8 cellular contexts compared by ENCODE assay signal in the genomic region with DNA sequence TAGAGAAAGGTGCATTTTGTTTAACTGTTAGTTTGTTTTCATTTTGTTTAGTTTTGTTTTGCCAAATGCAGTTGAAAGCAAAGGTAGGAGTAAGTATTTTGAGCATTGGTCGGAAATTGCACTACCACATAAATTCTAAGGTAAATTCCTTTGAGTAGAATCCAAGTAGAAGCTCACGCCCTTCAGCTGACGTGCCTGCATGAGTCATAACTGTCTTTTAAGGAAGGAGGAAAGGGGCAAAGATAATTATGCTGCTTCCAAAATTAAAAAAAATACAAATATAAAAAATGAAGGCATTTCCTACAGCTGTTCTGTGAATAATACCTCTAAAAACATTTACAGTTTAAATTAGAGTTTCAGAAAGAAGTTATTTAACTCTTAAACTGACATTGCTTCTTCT.
A peak's percentile ranks its signal among the peaks of the same experiment; 100 is the strongest.
DNase-seq lines count a peak whose midpoint lies in the region; FAIRE-seq and TF ChIP-seq lines count a peak whose summit lies in the region.

No MANE protein-coding gene starts in this region.

- WGBS in neuronal stem cell (ENCODE audit: extremely low coverage in 2 of 2, insufficient read length in 2 of 2, insufficient replicate concordance in 1 of 2), 2 donors, result no CpG with 5 or more reads among the region's 3 CpGs

- H3K36me3 ChIP-seq in keratinocyte (ENCODE audit: control insufficient read depth in 2 of 2, extremely low read depth in 1 of 2, insufficient read depth in 2 of 2, low read length in 2 of 2), result no peaks in the 10 kb centered on the region
- no peaks in the 10 kb centered on the region for H3K36me3 ChIP-seq in OCI-LY7 (ENCODE audit: insufficient read depth, low read length)
- H3K36me3 ChIP-seq in neuronal stem cell (replicated peaks in 1 of 2; ENCODE audit: control insufficient read depth in 2 of 2, insufficient read depth in 2 of 2, low read length in 2 of 2), result no peaks in the 10 kb centered on the region

- DNase-seq in KBM-7 (peak; percentile 31), keratinocyte (ENCODE audit: low read depth, low spot score) (no peak), inferior parietal cortex (ENCODE audit: extremely low spot score) (no peak), activated T-cell treated with anti-CD3 and anti-CD28 coated beads for 4 hours (no peak), OCI-LY7 (ENCODE audit: low spot score) (no peak), neuronal stem cell (ENCODE audit: low spot score) (no peak)

- no peak overlapping the region for H2BK120ac ChIP-seq in neuronal stem cell (ENCODE audit: low read depth, low read length)

- no peak overlapping the region for H2BK5ac ChIP-seq in neuronal stem cell (ENCODE audit: low read length)

- H4K20me1 ChIP-seq in keratinocyte (ENCODE audit: control insufficient read depth, extremely low read depth, insufficient read depth, low read length) (no peaks in the 10 kb centered on the region), OCI-LY7 (ENCODE audit: insufficient read depth, low read length) (no peaks in the 10 kb centered on the region)

- no peak for TF ChIP-seq CTCF in keratinocyte (optimal IDR thresholded peaks at IDR 0.05 in 1 of 3, IDR thresholded peaks at IDR 0.05 in 1 of 3, conservative IDR thresholded peaks at IDR 0.05 in 1 of 3; ENCODE audit: extremely low read depth in 1 of 3, insufficient read depth in 2 of 3, low read length in 3 of 3)
- no peak for TF ChIP-seq CTCF in OCI-LY7 (conservative IDR thresholded peaks at IDR 0.05; ENCODE audit: low read length)

- peak; percentile 90 for FAIRE-seq in keratinocyte (lab: Jason Lieb, UNC)

- H4K8ac ChIP-seq in neuronal stem cell (ENCODE audit: low read depth, low read length), result no peak overlapping the region

- H2BK12ac ChIP-seq in neuronal stem cell (ENCODE audit: low read length), result no peak overlapping the region

- intact Hi-C loops in OCI-LY7 (cut with micrococcal nuclease; ENCODE audit: unreplicated experiment), result no loop called here

- H2AK5ac ChIP-seq in neuronal stem cell (ENCODE audit: low read depth, low read length), result no peak overlapping the region

- H3K4ac ChIP-seq in neuronal stem cell (ENCODE audit: low read length), result no peak overlapping the region

- no peak overlapping the region for H3K23ac ChIP-seq in neuronal stem cell (ENCODE audit: low read depth, low read length, poor library complexity)

- H3K9me1 ChIP-seq in keratinocyte (ENCODE audit: control insufficient read depth, extremely low read depth, insufficient read depth, low read length), result no peaks in the 10 kb centered on the region

- H3K4me1 ChIP-seq in keratinocyte (ENCODE audit: control insufficient read depth, extremely low read depth, insufficient read depth, low read length) (peaks cover 18% of the 10 kb centered on the region), OCI-LY7 (ENCODE audit: insufficient read depth, low read length, poor library complexity, severe bottlenecking) (no peaks in the 10 kb centered on the region), neuronal stem cell (ENCODE audit: control insufficient read depth in 2 of 2, insufficient read depth in 1 of 2, low read depth in 1 of 2, low read length in 2 of 2) (no peaks in the 10 kb centered on the region)

- CTCF ChIA-PET in OCI-LY7 (lab: Charles Lee; ENCODE audit: unreplicated experiment), result no interaction called here

- H2AFZ ChIP-seq in keratinocyte (ENCODE audit: control insufficient read depth, low read length) (peak overlapping the region; percentile 87), OCI-LY7 (ENCODE audit: low read length) (no peak overlapping the region), neuronal stem cell (ENCODE audit: low read length) (no peak overlapping the region)

- no peak overlapping the region for H2BK15ac ChIP-seq in neuronal stem cell (ENCODE audit: low read length)

- H3K79me1 ChIP-seq in neuronal stem cell (ENCODE audit: low read depth, low read length), result no peaks in the 10 kb centered on the region

- in situ Hi-C loops in KBM-7 (cut with MboI; ENCODE audit: low pct_unique_long_range_greater_than_20kb, low sequenced_read_pairs), result no loop called here

- H3K9ac ChIP-seq in keratinocyte (ENCODE audit: control insufficient read depth, extremely low read depth, insufficient read depth, low read length), result peak overlapping the region; percentile 74
- no peak overlapping the region for H3K9ac ChIP-seq in neuronal stem cell (ENCODE audit: low read depth, low read length, poor library complexity)

- no peak overlapping the region for H4K91ac ChIP-seq in neuronal stem cell (ENCODE audit: low read depth, low read length, poor library complexity)

- H3K4me2 ChIP-seq in keratinocyte (ENCODE audit: control insufficient read depth, extremely low read depth, insufficient read depth, low read depth, low read length) (peak overlapping the region; percentile 91), OCI-LY7 (ENCODE audit: low read length) (no peak overlapping the region), neuronal stem cell (ENCODE audit: insufficient read depth, low read length, poor library complexity, severe bottlenecking) (no peak overlapping the region)

- H3K79me2 ChIP-seq in keratinocyte (ENCODE audit: control insufficient read depth, insufficient read depth, low read length) (no peaks in the 10 kb centered on the region), OCI-LY7 (ENCODE audit: insufficient read depth, low read depth, low read length) (no peaks in the 10 kb centered on the region)

- no peaks in the 10 kb centered on the region for H3K9me2 ChIP-seq in OCI-LY7 (ENCODE audit: insufficient read depth, low read length)

- no peak overlapping the region for H3K14ac ChIP-seq in neuronal stem cell (ENCODE audit: low read length)

- H3K4me3 ChIP-seq in keratinocyte (ENCODE audit: control insufficient read depth in 2 of 3, extremely low read depth in 1 of 3, insufficient read depth in 2 of 3, low read depth in 1 of 3, low read length in 3 of 3) (peak overlapping the region in 2 of 3 experiments; percentile 50 to 55), OCI-LY7 (ENCODE audit: low read depth, low read length, poor library complexity, severe bottlenecking) (no peak overlapping the region), neuronal stem cell (ENCODE audit: low read length in 2 of 2) (no peak overlapping the region)

- dilution Hi-C loops in keratinocyte (cut with MboI; ENCODE audit: extremely low pct_ligation_motif_present, low sequenced_read_pairs), result no loop called here

- H3K27me3 ChIP-seq in keratinocyte (ENCODE audit: control insufficient read depth, extremely low read depth, insufficient read depth, low read length), result no peaks in the 10 kb centered on the region
- H3K27me3 ChIP-seq in neuronal stem cell (ENCODE audit: control insufficient read depth in 3 of 3, insufficient read depth in 3 of 3, low read depth in 1 of 3, low read length in 3 of 3), result no peaks in the 10 kb centered on the region

- peak overlapping the region; percentile 34 for H3K27ac ChIP-seq in angular gyrus (ENCODE audit: low read depth, low read length)
- peak overlapping the region; percentile 96 for H3K27ac ChIP-seq in keratinocyte (ENCODE audit: control insufficient read depth, insufficient read depth, low read length)
- H3K27ac ChIP-seq in temporal lobe (ENCODE audit: low read depth, low read length), result peak overlapping the region; percentile 52
- H3K27ac ChIP-seq in OCI-LY7 (ENCODE audit: low read depth, low read length, poor library complexity, severe bottlenecking), result no peak overlapping the region
- H3K27ac ChIP-seq in neuronal stem cell (replicated peaks; ENCODE audit: low read length), result no peak overlapping the region

- H3K18ac ChIP-seq in neuronal stem cell (ENCODE audit: low read length), result no peak overlapping the region

- POLR2A ChIA-PET in OCI-LY7 (lab: Charles Lee), result interaction anchor here (0.7 to 1.5 kb wide), 2 partner anchors 9 to 93 kb away, joined by 3 to 4 read pairs; no protein-coding TSS in a partner anchor

- BruUV-seq in OCI-LY7 (replicated peaks; lab: Mats Ljungman, UMichigan), result no TSS peak

- H3K9me3 ChIP-seq in keratinocyte (ENCODE audit: control insufficient read depth, low read depth, low read length) (no peaks in the 10 kb centered on the region), OCI-LY7 (ENCODE audit: low read length) (no peaks in the 10 kb centered on the region), neuronal stem cell (replicated peaks in 1 of 2; ENCODE audit: control insufficient read depth in 2 of 2, insufficient read depth in 1 of 2, low read depth in 1 of 2, low read length in 2 of 2) (peaks cover 0 to 4% of the 10 kb centered on the region in 2 donors)

Comparison
In these comparisons a context has a peak if more than half of its experiments do, and no peak if none do; other contexts are left out.
1. H3K27ac ChIP-seq: peak in angular gyrus (single experiment), keratinocyte (single experiment) and temporal lobe (single experiment); none in OCI-LY7 (single experiment) and neuronal stem cell (single experiment).
2. H3K4me3 ChIP-seq: peak in keratinocyte (2 of 3); none in OCI-LY7 (single experiment) and neuronal stem cell (0 of 2).